Comparison of ENCODE assay signal across 8 cellular contexts in the genomic region with DNA sequence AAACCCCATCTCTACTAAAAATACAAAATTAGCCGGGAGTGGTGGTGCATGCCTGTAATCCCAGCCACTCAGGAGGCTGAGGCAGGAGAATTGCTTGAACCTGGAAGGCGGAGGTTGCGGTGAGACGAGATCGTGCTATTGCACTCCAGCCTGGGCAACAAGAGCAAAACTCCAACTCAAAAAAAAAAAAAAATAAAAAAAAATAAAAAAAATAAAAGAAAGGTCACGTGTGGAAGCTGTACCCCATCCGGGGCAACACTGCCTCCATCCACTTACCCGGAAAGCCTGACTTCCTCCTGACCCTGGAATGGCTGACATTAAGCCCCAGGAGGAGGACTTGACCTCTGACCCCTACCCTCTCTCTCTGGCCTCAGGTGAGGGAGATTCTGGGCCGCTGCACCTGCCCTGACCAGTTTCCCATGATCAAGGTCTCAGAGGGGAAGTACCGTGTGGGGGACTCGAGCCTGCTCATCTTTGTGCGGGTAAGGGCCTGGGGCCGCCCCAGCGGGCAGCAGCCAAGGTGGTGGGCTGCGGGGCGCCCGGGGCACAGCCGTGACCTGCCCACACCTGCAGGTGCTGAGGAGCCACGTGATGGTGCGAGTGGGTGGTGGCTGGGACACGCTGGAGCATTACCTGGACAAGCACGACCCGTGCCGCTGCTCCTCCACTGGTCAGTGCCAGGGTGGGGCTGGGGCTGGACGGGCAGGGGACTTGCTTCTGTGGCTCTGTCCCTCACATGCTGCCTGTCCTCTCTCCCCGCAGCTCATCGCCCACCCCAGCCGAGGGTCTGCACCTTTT. TPM values are rescaled to one million over a fixed set of nuclear protein-coding genes. Genes with fewer than 3 reads are reported as not detected.
DNase-seq lines count a peak whose midpoint lies in the region; ATAC-seq and TF ChIP-seq lines count a peak whose summit lies in the region.

No MANE protein-coding gene starts in this region.

- H3K9me3 ChIP-seq in SK-N-SH (no peaks in the 10 kb centered on the region), mucosa of rectum (ENCODE audit: control insufficient read depth in 2 of 2, low read length in 2 of 2) (no peaks in the 10 kb centered on the region), tibial artery (no peaks in the 10 kb centered on the region)

- no peak for DNase-seq in SK-N-SH
- DNase-seq in coronary artery (ENCODE audit: low spot score): no peak
- no peak for DNase-seq in tibial artery
- no peak for DNase-seq in NCI-H2029 treated with DMSO at 0.1 percent for 48 hours (lab: John Stamatoyannopoulos, UW)

- H3K9ac ChIP-seq in SK-N-SH: peak overlapping the region; percentile 39; the same call in 1 of the 2 replicates
- H3K9ac ChIP-seq in mucosa of rectum (ENCODE audit: low read depth in 1 of 2, low read length in 2 of 2): peak overlapping the region in 1 of 2 donors; percentile 46

- intact Hi-C loops in tibial artery (cut with DNase I; ENCODE audit: low total_unique reads): no loop called here

- no peak for TF ChIP-seq CTCF in SK-N-SH (IDR thresholded peaks at IDR 0.05)
- TF ChIP-seq CTCF in coronary artery (IDR thresholded peaks at IDR 0.05): no peak
- TF ChIP-seq CTCF in tibial artery (IDR thresholded peaks at IDR 0.05): no peak

- no peak for TF ChIP-seq RAD21 in SK-N-SH (IDR thresholded peaks at IDR 0.05; ENCODE audit: low read length)

- peaks cover 5% of the 10 kb centered on the region for H3F3A ChIP-seq in SK-N-SH (replicated peaks; ENCODE audit: insufficient read depth)

- H2AFZ ChIP-seq in SK-N-SH (ENCODE audit: low read depth): no peak overlapping the region

- H3K79me2 ChIP-seq in SK-N-SH (ENCODE audit: insufficient read depth): peaks cover 30% of the 10 kb centered on the region

- POLR2A ChIA-PET in SK-N-SH (lab: Yijun Ruan, JAX): no interaction called here

- 85% methylated on average over 14 of the region's 28 CpGs for WGBS in SK-N-SH (ENCODE audit: low lambda C conversion rate)

- no peak; the same call in 2 of the 3 replicates for ATAC-seq in SK-N-SH treated with all-trans-retinoic acid at 6 μM for 48 hours
- ATAC-seq in GM19035 (IDR thresholded peaks at IDR 0.05; ENCODE audit: unreplicated experiment): no peak
- no peak for ATAC-seq in GM21619 (IDR thresholded peaks at IDR 0.05; ENCODE audit: unreplicated experiment)

- peaks cover 18 to 39% of the 10 kb centered on the region in 2 experiments; a peak in 3 of 4 replicates for H3K4me1 ChIP-seq in SK-N-SH (ENCODE audit: control insufficient read depth in 1 of 2, insufficient read depth in 2 of 2, low read depth in 1 of 2, low read length in 1 of 2)
- H3K4me1 ChIP-seq in mucosa of rectum (ENCODE audit: control insufficient read depth in 2 of 2, insufficient read depth in 2 of 2, low read length in 2 of 2): peaks cover 64 to 67% of the 10 kb centered on the region in 2 donors
- peaks cover 7 to 74% (median 70%) of the 10 kb centered on the region in 4 donors for H3K4me1 ChIP-seq in tibial artery

- H3K9me2 ChIP-seq in SK-N-SH: no peaks in the 10 kb centered on the region

- peaks cover 18% of the 10 kb centered on the region; the same call in 1 of the 2 replicates for H4K20me1 ChIP-seq in SK-N-SH (ENCODE audit: insufficient read depth)

- peak overlapping the region in 1 of 2 experiments; percentile 88; a peak in 2 of 4 replicates for H3K27ac ChIP-seq in SK-N-SH (ENCODE audit: low read depth in 2 of 2, low read length in 1 of 2)
- H3K27ac ChIP-seq in coronary artery: peak overlapping the region; percentile 80 to 95
- H3K27ac ChIP-seq in mucosa of rectum (ENCODE audit: low read depth in 2 of 2, low read length in 2 of 2): peak overlapping the region; percentile 34 to 74
- H3K27ac ChIP-seq in tibial artery: peak overlapping the region; percentile 89 to 91

- no peak for TF ChIP-seq EP300 in SK-N-SH (IDR thresholded peaks at IDR 0.05; ENCODE audit: borderline replicate concordance in 1 of 2, low read depth in 1 of 2, low read length in 1 of 2)

- peaks cover 6 to 7% of the 10 kb centered on the region in 2 experiments for H3K36me3 ChIP-seq in SK-N-SH (replicated peaks in 1 of 2; ENCODE audit: control insufficient read depth in 1 of 2, insufficient read depth in 2 of 2, low read length in 1 of 2)
- no peaks in the 10 kb centered on the region for H3K36me3 ChIP-seq in mucosa of rectum (ENCODE audit: control insufficient read depth in 2 of 2, insufficient read depth in 2 of 2, low read length in 2 of 2)
- no peaks in the 10 kb centered on the region for H3K36me3 ChIP-seq in tibial artery

- H3K27me3 ChIP-seq in SK-N-SH (ENCODE audit: insufficient read depth) (peaks cover 14% of the 10 kb centered on the region), mucosa of rectum (ENCODE audit: control insufficient read depth in 2 of 2, insufficient read depth in 2 of 2, low read length in 2 of 2) (peaks cover 2 to 14% of the 10 kb centered on the region in 2 donors), tibial artery (peaks cover 0 to 24% of the 10 kb centered on the region in 2 donors)

- peak overlapping the region; percentile 71; the same call in 1 of the 2 replicates for H3K4me2 ChIP-seq in SK-N-SH

- no peak overlapping the region for H3K4me3 ChIP-seq in SK-N-SH (ENCODE audit: low read depth in 2 of 2, low read length in 1 of 2)
- peak overlapping the region; percentile 98 for H3K4me3 ChIP-seq in coronary artery
- H3K4me3 ChIP-seq in mucosa of rectum (ENCODE audit: low read length in 2 of 2): no peak overlapping the region
- peak overlapping the region in 1 of 2 donors; percentile 96 for H3K4me3 ChIP-seq in tibial artery

- CTCF ChIA-PET in SK-N-SH (lab: Yijun Ruan, JAX): interaction anchor here (1.0 to 4.5 kb wide), 4 partner anchors 10 to 953 kb away, joined by 3 to 35 read pairs (median 4); no protein-coding TSS in a partner anchor

TF ChIP-seq in SK-N-SH, 30 proteins besides CTCF, POLR2A, EP300 and RAD21:
- TF ChIP-seq TEAD4 (IDR thresholded peaks at IDR 0.05; ENCODE audit: borderline replicate concordance, insufficient read depth): no peak
TF ChIP-seq in SK-N-SH: peak in this region for 0.

TF ChIP-seq in SK-N-SH treated with all-trans-retinoic acid at 6 μM for 48 hours, 23 proteins besides CTCF, POLR2A, EP300 and RAD21:
- TF ChIP-seq ZNF70 (CRISPR knock-in tag; IDR thresholded peaks at IDR 0.05): no peak
- TF ChIP-seq TOX (CRISPR knock-in tag; IDR thresholded peaks at IDR 0.05; ENCODE audit: borderline replicate concordance): no peak
- TF ChIP-seq GLIS3 (CRISPR knock-in tag; IDR thresholded peaks at IDR 0.05): no peak
- TF ChIP-seq RARB (CRISPR knock-in tag; IDR thresholded peaks at IDR 0.05): no peak
- no peak for TF ChIP-seq PPARA (CRISPR knock-in tag; IDR thresholded peaks at IDR 0.05; ENCODE audit: borderline replicate concordance)
- TF ChIP-seq, protein P1, sequence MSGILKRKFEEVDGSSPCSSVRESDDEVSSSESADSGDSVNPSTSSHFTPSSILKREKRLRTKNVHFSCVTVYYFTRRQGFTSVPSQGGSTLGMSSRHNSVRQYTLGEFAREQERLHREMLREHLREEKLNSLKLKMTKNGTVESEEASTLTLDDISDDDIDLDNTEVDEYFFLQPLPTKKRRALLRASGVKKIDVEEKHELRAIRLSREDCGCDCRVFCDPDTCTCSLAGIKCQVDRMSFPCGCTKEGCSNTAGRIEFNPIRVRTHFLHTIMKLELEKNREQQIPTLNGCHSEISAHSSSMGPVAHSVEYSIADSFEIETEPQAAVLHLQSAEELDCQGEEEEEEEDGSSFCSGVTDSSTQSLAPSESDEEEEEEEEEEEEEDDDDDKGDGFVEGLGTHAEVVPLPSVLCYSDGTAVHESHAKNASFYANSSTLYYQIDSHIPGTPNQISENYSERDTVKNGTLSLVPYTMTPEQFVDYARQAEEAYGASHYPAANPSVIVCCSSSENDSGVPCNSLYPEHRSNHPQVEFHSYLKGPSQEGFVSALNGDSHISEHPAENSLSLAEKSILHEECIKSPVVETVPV (CRISPR knock-in tag; IDR thresholded peaks at IDR 0.05): no peak
- no peak for TF ChIP-seq CSDC2 (CRISPR knock-in tag; IDR thresholded peaks at IDR 0.05)
- no peak for TF ChIP-seq ZFP3 (CRISPR knock-in tag; IDR thresholded peaks at IDR 0.05)
- TF ChIP-seq TCF4 (CRISPR knock-in tag; IDR thresholded peaks at IDR 0.05; ENCODE audit: borderline replicate concordance): no peak
TF ChIP-seq in SK-N-SH treated with all-trans-retinoic acid at 6 μM for 48 hours: peak in this region for 0.

RNA-seq across cellular contexts. Expression of a gene that starts 3.8 kb away (rescaled TPM):
- polyA plus RNA-seq in SK-N-SH (2012; rRNA removed): 16.8 and 21.8 TPM in 2 replicates
- 9.2 and 14.9 TPM in 2 replicates for polyA plus RNA-seq in SK-N-SH (2012; cell fraction: cytosol; rRNA removed)
- 40.3 and 60.8 TPM in 2 replicates for polyA plus RNA-seq in SK-N-SH (2012; cell fraction: nucleus; rRNA removed)

RNA-seq across cellular contexts. Expression of a gene that starts 5.2 kb away (rescaled TPM):
- polyA plus RNA-seq in SK-N-SH (2012; rRNA removed): 0.18 and 0.36 TPM in 2 replicates
- polyA plus RNA-seq in SK-N-SH (2012; cell fraction: cytosol; rRNA removed): 0.04 TPM in 1 of 2 replicates, not detected in the other
- polyA plus RNA-seq in SK-N-SH (2012; cell fraction: nucleus; rRNA removed): 2.7 and 4.2 TPM in 2 replicates

RNA-seq across cellular contexts. Expression of a gene that starts 42.2 kb away (rescaled TPM):
- 173 and 234 TPM in 2 replicates for polyA plus RNA-seq in SK-N-SH (2012; rRNA removed)
- 103 and 111 TPM in 2 replicates for polyA plus RNA-seq in SK-N-SH (2012; cell fraction: cytosol; rRNA removed)
- 442 and 643 TPM in 2 replicates for polyA plus RNA-seq in SK-N-SH (2012; cell fraction: nucleus; rRNA removed)

RNA-seq across cellular contexts. Expression of a gene that starts 42.5 kb away (rescaled TPM):
- 19.0 and 23.0 TPM in 2 replicates for polyA plus RNA-seq in SK-N-SH (2012; rRNA removed)
- 7.0 and 12.1 TPM in 2 replicates for polyA plus RNA-seq in SK-N-SH (2012; cell fraction: cytosol; rRNA removed)
- 47.6 and 71.1 TPM in 2 replicates for polyA plus RNA-seq in SK-N-SH (2012; cell fraction: nucleus; rRNA removed)
